21 cellular contexts compared by ENCODE assay signal in genomic region chrX:82224961-82225360, GRCh38.
"Had no signal": no experiment of that assay in that cellular context is flagged by ENCODE, and none has a peak within 500 bp of the region (broad histone marks: within the 10 kb centered on the region; RNA-seq: fewer than 3 reads in every experiment).

No MANE protein-coding gene starts in this region.

- H3K9me2 ChIP-seq: SK-N-SH had no signal

- H3K9me3 ChIP-seq: MG63 had no signal

- H3K27me3 ChIP-seq: MG63 had no signal

- ATAC-seq: HepG2, K562 had no signal

- H3K4me2 ChIP-seq: SK-N-SH had no signal

- FAIRE-seq: HepG2, K562, RCC 7860 had no signal

- H3K9ac ChIP-seq: SK-N-SH had no signal

- H3K4me3 ChIP-seq: K562, MG63 had no signal

- DNase-seq: IMR-90, MG63, NCI-H1092 treated with DMSO at 0.1 percent for 48 hours, NCI-H1436, NCI-H187, NCI-H2029, NCI-H2081 treated with DMSO at 0.1 percent for 48 hours, NCI-H2171, NCI-H226, NCI-H446, NCI-H510A, NCI-H524 treated with DMSO at 0.1 percent for 48 hours, NCI-H69, NCI-H774, Right ventricle myocardium superior, RPMI8226, SIG-M5, SK-N-SH had no signal

- H3K36me3 ChIP-seq: MG63 had no signal
